In genomic region chr1:201553496-201554166, GRCh38 we compare ENCODE assay signal across 12 cellular contexts. TPM values are rescaled to one million over a fixed set of nuclear protein-coding genes. Genes with fewer than 3 reads are reported as not detected.
A peak's percentile ranks its signal among the peaks of the same experiment; 100 is the strongest.
DNase-seq lines count a peak whose midpoint lies in the region; ATAC-seq and TF ChIP-seq lines count a peak whose summit lies in the region.
"Had no signal": no experiment of that assay in that cellular context is flagged by ENCODE, and none has a peak within 500 bp of the region (broad histone marks: within the 10 kb centered on the region; RNA-seq: fewer than 3 reads in every experiment).

No MANE protein-coding gene starts in this region.

- H3K9me3 ChIP-seq in BLaER1 (no peaks in the 10 kb centered on the region), SK-N-SH (no peaks in the 10 kb centered on the region), fibroblast of lung (ENCODE audit: control insufficient read depth, insufficient read depth, low read depth, low read length) (no peaks in the 10 kb centered on the region), thyroid gland (no peaks in the 10 kb centered on the region)
- H3K9me3 ChIP-seq: BE2C had no signal

- H3K4me3 ChIP-seq in BLaER1, result no peak overlapping the region
- 0 out of 4 replicates have a peak overlapping the region, but pooled peaks of 1 of the 2 experiments have one; percentile 1 for H3K4me3 ChIP-seq in SK-N-SH (ENCODE audit: low read depth in 2 of 2, low read length in 1 of 2)
- H3K4me3 ChIP-seq in fibroblast of lung (replicated peaks in 1 of 4; ENCODE audit: control extremely low read depth in 1 of 4, insufficient read depth in 1 of 4, low read depth in 3 of 4, low read length in 4 of 4), result no peak overlapping the region
- H3K4me3 ChIP-seq in rectal smooth muscle tissue (ENCODE audit: low read length), result no peak overlapping the region
- H3K4me3 ChIP-seq in thyroid gland (replicated peaks in 1 of 3), result no peak overlapping the region

- no peak for TF ChIP-seq RAD21 in SK-N-SH (IDR thresholded peaks at IDR 0.05; ENCODE audit: low read length)

- H3K27ac ChIP-seq in BLaER1 (peak overlapping the region; percentile 77), SK-N-SH (ENCODE audit: low read depth in 2 of 2, low read length in 1 of 2) (peak overlapping the region; percentile 60 to 95), fibroblast of lung (ENCODE audit: insufficient read depth, low read length) (peak overlapping the region; percentile 30), rectal smooth muscle tissue (ENCODE audit: low read depth, low read length) (peak overlapping the region; percentile 63), thyroid gland (no peak overlapping the region)

- TF ChIP-seq CTCF in SK-N-SH (IDR thresholded peaks at IDR 0.05) (no peak), fibroblast of lung (conservative IDR thresholded peaks at IDR 0.05 in 1 of 2, IDR thresholded peaks at IDR 0.05 in 1 of 2; ENCODE audit: low read depth in 1 of 2, low read length in 2 of 2) (no peak), thyroid gland (IDR thresholded peaks at IDR 0.05) (no peak)

- 0 out of 2 replicates have a peak, but pooled peaks cover 3% of the 10 kb centered on the region for H3K36me3 ChIP-seq in BLaER1
- peaks cover 0 to 8% of the 10 kb centered on the region in 2 experiments for H3K36me3 ChIP-seq in SK-N-SH (replicated peaks in 1 of 2; ENCODE audit: control insufficient read depth in 1 of 2, insufficient read depth in 2 of 2, low read length in 1 of 2)
- H3K36me3 ChIP-seq in fibroblast of lung (ENCODE audit: control insufficient read depth, insufficient read depth, low read length), result no peaks in the 10 kb centered on the region
- H3K36me3 ChIP-seq in rectal smooth muscle tissue (ENCODE audit: control insufficient read depth, insufficient read depth, low read length), result no peaks in the 10 kb centered on the region
- no peaks in the 10 kb centered on the region for H3K36me3 ChIP-seq in thyroid gland
- H3K36me3 ChIP-seq: BE2C had no signal

- H3K27me3 ChIP-seq in BLaER1, result no peaks in the 10 kb centered on the region
- H3K27me3 ChIP-seq in SK-N-SH (ENCODE audit: insufficient read depth), result no peaks in the 10 kb centered on the region
- no peaks in the 10 kb centered on the region for H3K27me3 ChIP-seq in fibroblast of lung (ENCODE audit: control insufficient read depth, insufficient read depth, low read length)
- no peaks in the 10 kb centered on the region for H3K27me3 ChIP-seq in rectal smooth muscle tissue (ENCODE audit: control insufficient read depth, insufficient read depth, low read length)
- no peaks in the 10 kb centered on the region for H3K27me3 ChIP-seq in thyroid gland
- H3K27me3 ChIP-seq: BE2C had no signal

- TF ChIP-seq EP300 in SK-N-SH (IDR thresholded peaks at IDR 0.05; ENCODE audit: borderline replicate concordance in 1 of 2, low read depth in 1 of 2, low read length in 1 of 2), result no peak

- intact Hi-C loops in thyroid gland (cut with DNase I), result no loop called here

- no peaks in the 10 kb centered on the region for H3K9me2 ChIP-seq in SK-N-SH

- no peak for ATAC-seq in GM19324 (IDR thresholded peaks at IDR 0.05; ENCODE audit: low FRiP score, unreplicated experiment)
- ATAC-seq: HCT116 had no signal

- H2AFZ ChIP-seq in SK-N-SH (ENCODE audit: low read depth) (no peak overlapping the region), fibroblast of lung (ENCODE audit: low read length) (no peak overlapping the region)

- H3K9ac ChIP-seq in BLaER1 (peak overlapping the region; percentile 17; the same call in 1 of the 2 replicates), SK-N-SH (peak overlapping the region; percentile 47; the same call in 1 of the 2 replicates), fibroblast of lung (ENCODE audit: insufficient read depth, low read length) (no peak overlapping the region), rectal smooth muscle tissue (ENCODE audit: low read length) (no peak overlapping the region)

- H4K20me1 ChIP-seq in BLaER1 (no peaks in the 10 kb centered on the region; the same call in 1 of the 2 replicates), SK-N-SH (ENCODE audit: insufficient read depth) (peaks cover 43% of the 10 kb centered on the region), fibroblast of lung (ENCODE audit: control insufficient read depth, extremely low read depth, insufficient read depth, low read length) (no peaks in the 10 kb centered on the region)

- CTCF ChIA-PET in SK-N-SH (lab: Yijun Ruan, JAX), result interaction anchor here (1.2 to 12.3 kb wide), 7 partner anchors 9 to 419 kb away, joined by 3 to 176 read pairs (median 10); partner anchors contain the start of gene NAV1

- DNase-seq in SK-N-SH (no peak), fibroblast of lung (ENCODE audit: low read depth in 2 of 2) (peak; percentile 66 to 69), thyroid gland (no peak), ureter (ENCODE audit: low spot score) (no peak), HuH-7.5 (ENCODE audit: low spot score) (no peak)
- DNase-seq: immature natural killer cell; stimulated activated CD8-positive, alpha-beta memory T cell treated with anti-CD3 and anti-CD28 coated beads, Interleukin-4, amount 100 ng/mL, for 48 hours had no signal

- no peak for TF ChIP-seq POLR2A in thyroid gland (IDR thresholded peaks at IDR 0.05)

- 75% methylated on average over 8 of the region's 8 CpGs for WGBS in SK-N-SH (ENCODE audit: low lambda C conversion rate)
- 74 to 81% methylated on average over 8 of the region's 8 CpGs for WGBS in thyroid gland, 2 donors

- peaks cover 66% of the 10 kb centered on the region for H3K4me1 ChIP-seq in BLaER1
- peaks cover 46 to 63% of the 10 kb centered on the region in 2 experiments for H3K4me1 ChIP-seq in SK-N-SH (ENCODE audit: control insufficient read depth in 1 of 2, insufficient read depth in 2 of 2, low read depth in 1 of 2, low read length in 1 of 2)
- H3K4me1 ChIP-seq in fibroblast of lung (ENCODE audit: control insufficient read depth, extremely low read depth, insufficient read depth, low read length), result peaks cover 24% of the 10 kb centered on the region
- H3K4me1 ChIP-seq in rectal smooth muscle tissue (ENCODE audit: control insufficient read depth, insufficient read depth, low read length), result peaks cover 30% of the 10 kb centered on the region
- H3K4me1 ChIP-seq in thyroid gland, result peaks cover 3 to 31% of the 10 kb centered on the region in 2 donors

- H3K4me2 ChIP-seq in BLaER1 (peak overlapping the region; percentile 89), SK-N-SH (peak overlapping the region; percentile 56), fibroblast of lung (ENCODE audit: extremely low read depth, insufficient read depth, low read length) (peak overlapping the region; percentile 27)

- peaks cover 100% of the 10 kb centered on the region for H3K79me2 ChIP-seq in SK-N-SH (ENCODE audit: insufficient read depth)
- peaks cover 54% of the 10 kb centered on the region for H3K79me2 ChIP-seq in fibroblast of lung (ENCODE audit: control insufficient read depth, insufficient read depth, low read length)

- H3F3A ChIP-seq in SK-N-SH (replicated peaks; ENCODE audit: insufficient read depth), result peaks cover 59% of the 10 kb centered on the region

- POLR2A ChIA-PET in SK-N-SH (lab: Yijun Ruan, JAX), result no interaction called here

TF ChIP-seq in SK-N-SH, 30 proteins besides CTCF, POLR2A, EP300 and RAD21 (continues in another document):
- TF ChIP-seq IRF3 (IDR thresholded peaks at IDR 0.05; ENCODE audit: low read depth, low read length), result no peak
- TF ChIP-seq RFX5 (IDR thresholded peaks at IDR 0.05; ENCODE audit: low read length), result no peak
- TF ChIP-seq GATA2 (CRISPR knock-in tag; IDR thresholded peaks at IDR 0.05), result no peak
- no peak for TF ChIP-seq FOXM1 (IDR thresholded peaks at IDR 0.05; ENCODE audit: low read depth)
- TF ChIP-seq TAF1 (IDR thresholded peaks at IDR 0.05; ENCODE audit: borderline replicate concordance, low read depth, low read length), result no peak
- TF ChIP-seq MXI1 (IDR thresholded peaks at IDR 0.05; ENCODE audit: low read depth, low read length), result no peak
- no peak for TF ChIP-seq FOXJ3 (CRISPR knock-in tag; IDR thresholded peaks at IDR 0.05)
- TF ChIP-seq USF2 (IDR thresholded peaks at IDR 0.05; ENCODE audit: borderline replicate concordance, low read depth, low read length), result no peak
- no peak for TF ChIP-seq JUND (IDR thresholded peaks at IDR 0.05)
- no peak for TF ChIP-seq YY1 (IDR thresholded peaks at IDR 0.05; ENCODE audit: low read depth)
- TF ChIP-seq RXRA (IDR thresholded peaks at IDR 0.05; ENCODE audit: borderline replicate concordance, low read depth), result no peak
- no peak for TF ChIP-seq MEF2A (IDR thresholded peaks at IDR 0.05; ENCODE audit: borderline replicate concordance, low read depth)

RNA-seq across cellular contexts. Expression of gene NAV1, which starts 14.7 kb away (rescaled TPM):
- 13.3 and 16.1 TPM in 2 replicates for polyA plus RNA-seq in SK-N-SH (2012; rRNA removed)
- polyA plus RNA-seq in SK-N-SH (2012; cell fraction: cytosol; rRNA removed), result 11.1 and 14.3 TPM in 2 replicates
- 39.7 and 44.9 TPM in 2 replicates for polyA plus RNA-seq in SK-N-SH (2012; cell fraction: nucleus; rRNA removed)
- 7.2 and 19.8 TPM in 2 replicates for total RNA-seq in fibroblast of lung
- polyA plus RNA-seq in fibroblast of lung, result 64.0 and 66.5 TPM in 2 replicates
- polyA plus RNA-seq in fibroblast of lung (2012), result 65.3 and 96.6 TPM in 2 replicates
- 355 and 377 TPM in 2 replicates for polyA minus RNA-seq in fibroblast of lung (ENCODE audit: low replicate concordance)
- 10 to 100 TPM; 13.3 to 29.7 (median 24.1) TPM for total RNA-seq in thyroid gland
- 49.3 TPM for total RNA-seq in ureter

RNA-seq across cellular contexts. Expression of gene CSRP1, which starts 46.7 kb away (rescaled TPM):
- polyA plus RNA-seq in SK-N-SH (2012; rRNA removed) (317 and 373 TPM in 2 replicates), fibroblast of lung (438 and 1,081 TPM in 2 replicates)
- polyA plus RNA-seq in SK-N-SH (2012; cell fraction: cytosol; rRNA removed), result 237 and 288 TPM in 2 replicates
- 358 and 396 TPM in 2 replicates for polyA plus RNA-seq in SK-N-SH (2012; cell fraction: nucleus; rRNA removed)
- total RNA-seq in fibroblast of lung (158 and 195 TPM in 2 replicates), thyroid gland (100 to 1,000 TPM; 285 to 835 (median 454) TPM), ureter (545 TPM)
- polyA plus RNA-seq in fibroblast of lung (2012), result 450 and 1,109 TPM in 2 replicates
- polyA minus RNA-seq in fibroblast of lung (ENCODE audit: low replicate concordance), result 886 and 2,174 TPM in 2 replicates

Comparison
In these comparisons a context has a peak if more than half of its experiments do, and no peak if none do; other contexts are left out.
1. H3K27ac ChIP-seq: peak in BLaER1 (single experiment), SK-N-SH (2 of 2), fibroblast of lung (single experiment) and rectal smooth muscle tissue (single experiment); none in thyroid gland (0 of 3).
2. H3K4me2 ChIP-seq: peak in every context shown above with its lines; median percentile 89 in BLaER1; 56 in SK-N-SH; 27 in fibroblast of lung.
3. H3K9ac ChIP-seq: peak in BLaER1 (single experiment) and SK-N-SH (single experiment); none in fibroblast of lung (single experiment) and rectal smooth muscle tissue (single experiment).
4. DNase-seq: peak in fibroblast of lung (2 of 2); none in SK-N-SH (single experiment), thyroid gland (0 of 2), ureter (single experiment) and HuH-7.5 (single experiment).